In the genomic region with DNA sequence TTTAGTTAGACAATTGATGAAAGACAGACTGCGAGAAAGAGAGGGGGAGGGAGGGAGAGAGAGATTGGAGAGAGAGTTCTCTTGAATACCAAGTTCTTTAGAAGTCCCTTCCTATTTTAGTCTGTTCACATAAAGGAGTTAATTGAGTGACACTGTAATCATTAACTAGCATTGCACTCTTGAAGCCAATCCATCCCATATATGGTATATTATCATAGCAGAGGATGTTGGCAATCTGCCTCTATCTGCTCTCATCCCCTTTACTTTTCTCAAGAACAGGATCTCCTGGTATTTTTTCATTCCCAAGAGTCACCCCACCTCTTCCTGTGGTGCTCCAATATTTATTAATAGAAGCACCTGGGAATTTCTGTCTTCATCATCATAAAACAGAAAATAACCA, we compare ENCODE assay signal across 30 cellular contexts.
"Had no signal": no experiment of that assay in that cellular context is flagged by ENCODE, and none has a peak within 500 bp of the region (broad histone marks: within the 10 kb centered on the region; RNA-seq: fewer than 3 reads in every experiment).

No MANE protein-coding gene starts in this region.

- H3K4me3 ChIP-seq: ascending aorta, cardiac muscle cell, MG63, Peyer's patch, SJCRH30 had no signal

- ATAC-seq: activated naive CD4-positive, alpha-beta T cell treated with anti-CD3 and anti-CD28 coated beads, Interleukin-2, amount 50 U/mL, for 72 hours; activated naive CD8-positive, alpha-beta T cell treated with anti-CD3 and anti-CD28 coated beads, Interleukin-2, amount 50 U/mL, for 24 hours; activated T-cell treated with anti-CD3 and anti-CD28 coated beads, Interleukin-2, amount 50 U/mL, for 4 hours had no signal

- H3K9me3 ChIP-seq: MG63, Peyer's patch, SJCRH30, SK-N-SH had no signal

- H3K27ac ChIP-seq: ascending aorta, cardiac muscle cell, Peyer's patch, RWPE1, SJCRH30, VCaP had no signal

- H3K36me3 ChIP-seq: ascending aorta, cardiac muscle cell, MG63, Peyer's patch, SJCRH30 had no signal

- DNase-seq: activated CD4-positive, alpha-beta memory T cell treated with anti-CD3 and anti-CD28 coated beads for 36 hours; activated CD4-positive, alpha-beta T cell treated with anti-CD3 and anti-CD28 coated beads, Interleukin-2, amount 10 ng/mL, durations not matched to agents 7 days and 5 days; activated CD4-positive, CD25-positive, alpha-beta regulatory T cell; activated CD8-positive, alpha-beta memory T cell treated with anti-CD3 and anti-CD28 coated beads for 24 hours; activated effector memory CD4-positive, alpha-beta T cell treated with anti-CD3 and anti-CD28 coated beads, Interleukin-2, amount 50 U/mL, for 16 hours; activated naive CD4-positive, alpha-beta T cell treated with Interleukin-2 at 50 U/mL for 16 hours; activated naive CD8-positive, alpha-beta T cell treated with anti-CD3 and anti-CD28 coated beads, Interleukin-2, amount 50 U/mL, for 24 hours; activated T-cell treated with anti-CD3 and anti-CD28 coated beads, Interleukin-2, amount 50 U/mL, for 4 hours; amniotic stem cell; MG63; MV-4-11; NCI-H1092 treated with DMSO at 0.1 percent for 48 hours; NCI-H1417 treated with DMSO at 0.1 percent for 48 hours; NCI-H1694; NCI-H2029; NCI-H2107; NCI-H510A treated with DMSO at 0.1 percent for 48 hours; NCI-H69; NK-92 treated with Interleukin-12 subunit alpha and Interleukin-12 subunit beta, amount 100 ng/mL, for 24 hours; OCI-M1; Peyer's patch; Right ventricle myocardium superior; SJCRH30; SK-N-SH; T-helper 1 cell had no signal

- H3K27me3 ChIP-seq: ascending aorta, cardiac muscle cell, MG63, Peyer's patch, SJCRH30 had no signal

- H3K4me1 ChIP-seq: ascending aorta, Peyer's patch, SJCRH30 had no signal
